In the genomic region with DNA sequence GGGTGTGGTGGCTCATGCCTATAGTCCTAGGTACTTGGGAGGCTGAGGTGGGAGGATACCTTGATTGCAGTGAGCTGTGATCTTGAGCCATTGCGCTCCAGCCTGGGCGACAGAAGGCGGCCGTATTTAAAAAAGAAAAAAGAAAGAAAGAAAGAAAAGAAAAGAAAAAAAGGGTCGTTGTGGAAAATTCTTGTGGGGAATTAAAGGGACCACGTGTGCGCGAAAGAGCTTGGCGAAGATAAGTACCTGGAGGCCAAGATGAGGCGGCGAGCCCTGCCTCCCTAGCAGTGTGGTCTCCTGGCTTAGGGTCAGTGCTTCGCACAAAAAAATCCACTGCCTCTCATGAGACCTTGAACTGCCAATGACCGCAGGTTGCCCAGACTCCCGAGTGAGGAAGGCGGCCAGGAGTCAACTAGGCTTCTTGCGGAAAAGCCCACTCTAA, we compare ENCODE assay signal across 8 cellular contexts. TPM values are rescaled to one million over a fixed set of nuclear protein-coding genes. Genes with fewer than 3 reads are reported as not detected.
A peak's percentile ranks its signal among the peaks of the same experiment; 100 is the strongest.
DNase-seq lines count a peak whose midpoint lies in the region; ATAC-seq lines count a peak whose summit lies in the region.

No MANE protein-coding gene starts in this region.

- intact Hi-C loops in activated CD4-positive, alpha-beta T cell treated with anti-CD3 and anti-CD28 coated beads for 36 hours (cut with DNase I, micrococcal nuclease) = loop anchor here (2.0 to 5.0 kb wide), 5 partner anchors 87 to 918 kb away; partner anchors contain the start of genes CCDC43 (in 1 of the 2), GPATCH8 (in 1 of the 2), HEXIM1 (in 1 of the 2) and HROB (in 1 of the 2)
- intact Hi-C loops in activated T-helper 2 cell treated with anti-CD3 and anti-CD28 coated beads, Interferon-gamma antibody, Interleukin-2, Interleukin-4, amounts not matched to agents 10 μg/mL and 5 μg/mL and 100 μg/mL, durations not matched to agents 14 hours and 24 hours and 36 hours (cut with micrococcal nuclease) = no loop called here

- H3K27ac Mint-ChIP-seq in activated CD4-positive, alpha-beta T cell treated with anti-CD3 and anti-CD28 coated beads for 36 hours = peak overlapping the region; percentile 96
- H3K27ac Mint-ChIP-seq in activated T-helper 2 cell treated with anti-CD3 and anti-CD28 coated beads, Interferon-gamma antibody, Interleukin-2, Interleukin-4, amounts not matched to agents 10 μg/mL and 5 μg/mL and 100 μg/mL, durations not matched to agents 14 hours and 24 hours and 36 hours = peak overlapping the region; percentile 100
- peak overlapping the region; percentile 88 for H3K27ac Mint-ChIP-seq in stimulated activated memory B cell treated with anti-CD40 and anti-IgM and Interleukin-4, amounts not matched to agents 10 μg/mL and 1 μg/mL and 100 μg/mL, for 72 hours

- DNase-seq in activated CD4-positive, alpha-beta T cell treated with anti-CD3 and anti-CD28 coated beads for 36 hours = no peak
- DNase-seq in activated CD4-positive, alpha-beta T cell treated with anti-CD3 and anti-CD28 coated beads, Interleukin-2, amount 50 U/mL, for 48 hours = no peak
- no peak for DNase-seq in activated T-helper 2 cell treated with anti-CD3 and anti-CD28 coated beads, Interferon-gamma antibody, Interleukin-2, Interleukin-4, amounts not matched to agents 10 μg/mL and 5 μg/mL and 100 μg/mL, durations not matched to agents 14 hours and 24 hours and 36 hours (ENCODE audit: low spot score)
- no peak for DNase-seq in iPS-NIHi7 (ENCODE audit: extremely low spot score)

- peaks cover 21% of the 10 kb centered on the region for H3K36me3 Mint-ChIP-seq in activated CD4-positive, alpha-beta T cell treated with anti-CD3 and anti-CD28 coated beads for 36 hours (ENCODE audit: low read depth)
- peaks cover 25% of the 10 kb centered on the region for H3K36me3 Mint-ChIP-seq in activated T-helper 2 cell treated with anti-CD3 and anti-CD28 coated beads, Interferon-gamma antibody, Interleukin-2, Interleukin-4, amounts not matched to agents 10 μg/mL and 5 μg/mL and 100 μg/mL, durations not matched to agents 14 hours and 24 hours and 36 hours (ENCODE audit: low read depth)
- peaks cover 7% of the 10 kb centered on the region for H3K36me3 Mint-ChIP-seq in stimulated activated memory B cell treated with anti-CD40 and anti-IgM and Interleukin-4, amounts not matched to agents 10 μg/mL and 1 μg/mL and 100 μg/mL, for 72 hours

- POLR2A ChIA-PET in activated CD4-positive, alpha-beta T cell treated with anti-CD3 and anti-CD28 coated beads for 36 hours (lab: Charles Lee) = interaction anchor here (0.6 to 2.4 kb wide), 6 partner anchors 10 to 101 kb away, joined by 3 to 26 read pairs (median 5); partner anchors contain the start of genes HEXIM1 and HEXIM2

- H3K4me3 ChIP-seq in iPS-11a (ENCODE audit: low read depth, low read length) = peak overlapping the region; percentile 71

- ATAC-seq in activated CD4-positive, alpha-beta T cell treated with anti-CD3 and anti-CD28 coated beads for 36 hours = no peak
- no peak for ATAC-seq in stimulated activated memory B cell treated with anti-CD40 and anti-IgM and Interleukin-4, amounts not matched to agents 10 μg/mL and 1 μg/mL and 100 μg/mL, for 72 hours
- ATAC-seq in HG02852 (IDR thresholded peaks at IDR 0.05; ENCODE audit: unreplicated experiment) (no peak), HG03520 (IDR thresholded peaks at IDR 0.05; ENCODE audit: unreplicated experiment) (no peak)

- H3K27me3 Mint-ChIP-seq in activated CD4-positive, alpha-beta T cell treated with anti-CD3 and anti-CD28 coated beads for 36 hours = no peaks in the 10 kb centered on the region
- H3K27me3 Mint-ChIP-seq in activated T-helper 2 cell treated with anti-CD3 and anti-CD28 coated beads, Interferon-gamma antibody, Interleukin-2, Interleukin-4, amounts not matched to agents 10 μg/mL and 5 μg/mL and 100 μg/mL, durations not matched to agents 14 hours and 24 hours and 36 hours (ENCODE audit: low read depth) = no peaks in the 10 kb centered on the region
- no peaks in the 10 kb centered on the region for H3K27me3 Mint-ChIP-seq in stimulated activated memory B cell treated with anti-CD40 and anti-IgM and Interleukin-4, amounts not matched to agents 10 μg/mL and 1 μg/mL and 100 μg/mL, for 72 hours

- H3K4me1 Mint-ChIP-seq in activated CD4-positive, alpha-beta T cell treated with anti-CD3 and anti-CD28 coated beads for 36 hours = peaks cover 46% of the 10 kb centered on the region
- peaks cover 28% of the 10 kb centered on the region for H3K4me1 Mint-ChIP-seq in activated T-helper 2 cell treated with anti-CD3 and anti-CD28 coated beads, Interferon-gamma antibody, Interleukin-2, Interleukin-4, amounts not matched to agents 10 μg/mL and 5 μg/mL and 100 μg/mL, durations not matched to agents 14 hours and 24 hours and 36 hours (ENCODE audit: low read depth)
- H3K4me1 Mint-ChIP-seq in stimulated activated memory B cell treated with anti-CD40 and anti-IgM and Interleukin-4, amounts not matched to agents 10 μg/mL and 1 μg/mL and 100 μg/mL, for 72 hours = peaks cover 53% of the 10 kb centered on the region

- peak overlapping the region; percentile 84 for H3K4me3 Mint-ChIP-seq in activated CD4-positive, alpha-beta T cell treated with anti-CD3 and anti-CD28 coated beads for 36 hours
- peak overlapping the region; percentile 99 for H3K4me3 Mint-ChIP-seq in activated T-helper 2 cell treated with anti-CD3 and anti-CD28 coated beads, Interferon-gamma antibody, Interleukin-2, Interleukin-4, amounts not matched to agents 10 μg/mL and 5 μg/mL and 100 μg/mL, durations not matched to agents 14 hours and 24 hours and 36 hours (ENCODE audit: low read depth)
- H3K4me3 Mint-ChIP-seq in stimulated activated memory B cell treated with anti-CD40 and anti-IgM and Interleukin-4, amounts not matched to agents 10 μg/mL and 1 μg/mL and 100 μg/mL, for 72 hours = peak overlapping the region; percentile 87

- no peaks in the 10 kb centered on the region for H3K9me3 Mint-ChIP-seq in activated CD4-positive, alpha-beta T cell treated with anti-CD3 and anti-CD28 coated beads for 36 hours (ENCODE audit: low read depth)
- H3K9me3 Mint-ChIP-seq in activated T-helper 2 cell treated with anti-CD3 and anti-CD28 coated beads, Interferon-gamma antibody, Interleukin-2, Interleukin-4, amounts not matched to agents 10 μg/mL and 5 μg/mL and 100 μg/mL, durations not matched to agents 14 hours and 24 hours and 36 hours = no peaks in the 10 kb centered on the region
- H3K9me3 Mint-ChIP-seq in stimulated activated memory B cell treated with anti-CD40 and anti-IgM and Interleukin-4, amounts not matched to agents 10 μg/mL and 1 μg/mL and 100 μg/mL, for 72 hours = no peaks in the 10 kb centered on the region

- CTCF ChIA-PET in activated CD4-positive, alpha-beta T cell treated with anti-CD3 and anti-CD28 coated beads for 36 hours (lab: Charles Lee) = interaction anchor here (0.7 to 3.9 kb wide), 4 partner anchors 8 to 730 kb away, joined by 3 to 31 read pairs (median 4); partner anchors contain the start of gene DCAKD

RNA-seq across cellular contexts. Expression of gene NMT1, which starts 0.7 kb away (rescaled TPM):
- total RNA-seq in activated CD4-positive, alpha-beta T cell treated with anti-CD3 and anti-CD28 coated beads for 36 hours = 100 to 1,000 TPM; 170 to 175 TPM
- total RNA-seq in activated T-helper 2 cell treated with anti-CD3 and anti-CD28 coated beads, Interferon-gamma antibody, Interleukin-2, Interleukin-4, amounts not matched to agents 10 μg/mL and 5 μg/mL and 100 μg/mL, durations not matched to agents 14 hours and 24 hours and 36 hours = 165 and 173 TPM in 2 replicates

RNA-seq across cellular contexts. Expression of gene DCAKD, which starts 9.0 kb away (rescaled TPM):
- 10 to 100 TPM; 34.8 to 36.2 TPM for total RNA-seq in activated CD4-positive, alpha-beta T cell treated with anti-CD3 and anti-CD28 coated beads for 36 hours
- 30.0 and 31.0 TPM in 2 replicates for total RNA-seq in activated T-helper 2 cell treated with anti-CD3 and anti-CD28 coated beads, Interferon-gamma antibody, Interleukin-2, Interleukin-4, amounts not matched to agents 10 μg/mL and 5 μg/mL and 100 μg/mL, durations not matched to agents 14 hours and 24 hours and 36 hours
